In genomic region chr11:37905707-37906417, GRCh38 we compare ENCODE assay signal across 24 cellular contexts.
A peak's percentile ranks its signal among the peaks of the same experiment; 100 is the strongest.
DNase-seq lines count a peak whose midpoint lies in the region; ATAC-seq, FAIRE-seq and TF ChIP-seq lines count a peak whose summit lies in the region.
"Had no signal": no experiment of that assay in that cellular context is flagged by ENCODE, and none has a peak within 500 bp of the region (broad histone marks: within the 10 kb centered on the region; RNA-seq: fewer than 3 reads in every experiment).

No MANE protein-coding gene starts in this region.

- 51 to 66% (median 52%) methylated on average over 13 of the region's 13 CpGs for WGBS in ovary, 3 donors

- H3K36me3 ChIP-seq in bronchial epithelial cell (ENCODE audit: control insufficient read depth, insufficient read depth, low read length) = no peaks in the 10 kb centered on the region
- no peaks in the 10 kb centered on the region for H3K36me3 ChIP-seq in ovary
- no peaks in the 10 kb centered on the region for H3K36me3 ChIP-seq in OCI-LY7 (ENCODE audit: insufficient read depth, low read length)
- H3K36me3 ChIP-seq: vagina had no signal

- H4K20me1 ChIP-seq in OCI-LY7 (ENCODE audit: insufficient read depth, low read length) = no peaks in the 10 kb centered on the region

- DNase-seq in COR-L47 (lab: John Stamatoyannopoulos, UW) (peak; percentile 6), LNCaP clone FGC (ENCODE audit: low read depth) (peak; percentile 21), bronchial epithelial cell (ENCODE audit: low read depth) (peak; percentile 90), ovary (peak in 4 of 5 donors; percentile 18 to 38 (median 30)), OCI-LY7 (ENCODE audit: low spot score) (no peak), GF-D8 (lab: John Stamatoyannopoulos, UW) (no peak)
- DNase-seq: activated CD8-positive, alpha-beta memory T cell treated with anti-CD3 and anti-CD28 coated beads, Interleukin-2, amount 50 U/mL, for 4 hours; activated naive CD8-positive, alpha-beta T cell treated with anti-CD3 and anti-CD28 coated beads, Interleukin-2, amount 10 ng/mL, durations not matched to agents 7 days and 5 days; effector CD4-positive, alpha-beta T cell; KG1; left cardiac atrium; mesendoderm; naive B cell; NCI-H187; NCI-H226; NK-92 treated with Interleukin-12 subunit alpha and Interleukin-12 subunit beta, amount 100 ng/mL, for 24 hours; SK-N-SH had no signal

- no peak for TF ChIP-seq CTCF in LNCaP clone FGC (IDR thresholded peaks at IDR 0.05; ENCODE audit: control insufficient read depth, extremely low read depth, insufficient read depth)
- TF ChIP-seq CTCF in bronchial epithelial cell (IDR thresholded peaks at IDR 0.05; ENCODE audit: insufficient read depth, low read length, severe bottlenecking) = no peak
- no peak for TF ChIP-seq CTCF in ovary (IDR thresholded peaks at IDR 0.05)
- no peak for TF ChIP-seq CTCF in OCI-LY7 (conservative IDR thresholded peaks at IDR 0.05; ENCODE audit: low read length)

- no peaks in the 10 kb centered on the region for H3K9me3 ChIP-seq in ovary
- peaks cover 7% of the 10 kb centered on the region; the same call in 1 of the 2 replicates for H3K9me3 ChIP-seq in OCI-LY7 (ENCODE audit: low read length)
- H3K9me3 ChIP-seq: SK-N-SH, vagina had no signal

- FAIRE-seq in bronchial epithelial cell (lab: Jason Lieb, UNC) = no peak
- FAIRE-seq: H54, RCC 7860 had no signal

- no TSS peak for BruUV-seq in OCI-LY7 (replicated peaks; lab: Mats Ljungman, UMichigan)

- no peak overlapping the region for H3K4me3 ChIP-seq in LNCaP clone FGC (ENCODE audit: low read depth, low read length)
- H3K4me3 ChIP-seq in bronchial epithelial cell (ENCODE audit: low read depth, low read length) = no peak overlapping the region
- H3K4me3 ChIP-seq in ovary = no peak overlapping the region
- no peak overlapping the region for H3K4me3 ChIP-seq in OCI-LY7 (ENCODE audit: low read depth, low read length, poor library complexity, severe bottlenecking)
- H3K4me3 ChIP-seq: vagina had no signal

- H3K4me1 ChIP-seq in ovary (ENCODE audit: insufficient read depth) (peaks cover 6% of the 10 kb centered on the region), OCI-LY7 (ENCODE audit: insufficient read depth, low read length, poor library complexity, severe bottlenecking) (no peaks in the 10 kb centered on the region)
- H3K4me1 ChIP-seq: parathyroid adenoma, vagina had no signal

- TF ChIP-seq POLR2A in ovary (IDR thresholded peaks at IDR 0.05) = no peak

- ATAC-seq in HG02852 (IDR thresholded peaks at IDR 0.05; ENCODE audit: unreplicated experiment) (no peak), HG03280 (IDR thresholded peaks at IDR 0.05; ENCODE audit: unreplicated experiment) (no peak)
- ATAC-seq: activated T-helper 17 cell treated with anti-CD3 and anti-CD28 coated beads, Interleukin-2, amount 50 U/mL, for 72 hours; left cardiac atrium had no signal

- no peak overlapping the region for H3K4me2 ChIP-seq in OCI-LY7 (ENCODE audit: low read length)
- H3K4me2 ChIP-seq: SK-N-SH had no signal

- H3K9me2 ChIP-seq in OCI-LY7 (ENCODE audit: insufficient read depth, low read length) = no peaks in the 10 kb centered on the region
- H3K9me2 ChIP-seq: SK-N-SH had no signal

- intact Hi-C loops in ovary (cut with DNase I) = no loop called here
- intact Hi-C loops in OCI-LY7 (cut with micrococcal nuclease; ENCODE audit: unreplicated experiment) = no loop called here

- no peak overlapping the region for H3K27ac ChIP-seq in ovary
- H3K27ac ChIP-seq in OCI-LY7 (ENCODE audit: low read depth, low read length, poor library complexity, severe bottlenecking) = no peak overlapping the region
- H3K27ac ChIP-seq: parathyroid adenoma, vagina had no signal

- CTCF ChIA-PET in OCI-LY7 (lab: Charles Lee; ENCODE audit: unreplicated experiment) = no interaction called here

- POLR2A ChIA-PET in OCI-LY7 (lab: Charles Lee) = no interaction called here

- no peak overlapping the region for H2AFZ ChIP-seq in OCI-LY7 (ENCODE audit: low read length)
- H2AFZ ChIP-seq: parathyroid adenoma had no signal

- H3K79me2 ChIP-seq in OCI-LY7 (ENCODE audit: insufficient read depth, low read depth, low read length) = no peaks in the 10 kb centered on the region
- H3K79me2 ChIP-seq: parathyroid adenoma had no signal

- H3K27me3 ChIP-seq in bronchial epithelial cell (ENCODE audit: control insufficient read depth, insufficient read depth, low read length) (no peaks in the 10 kb centered on the region), ovary (no peaks in the 10 kb centered on the region)
- H3K27me3 ChIP-seq: vagina had no signal

- TF ChIP-seq EP300 in ovary (IDR thresholded peaks at IDR 0.05) = no peak

Comparison
In these comparisons a context has a peak if more than half of its experiments do, and no peak if none do; other contexts are left out.
1. DNase-seq: peak in COR-L47 (single experiment), LNCaP clone FGC (single experiment), bronchial epithelial cell (single experiment) and ovary (4 of 5); none in OCI-LY7 (single experiment) and GF-D8 (single experiment).